ENCODE assay signal across 9 cellular contexts in the genomic region with DNA sequence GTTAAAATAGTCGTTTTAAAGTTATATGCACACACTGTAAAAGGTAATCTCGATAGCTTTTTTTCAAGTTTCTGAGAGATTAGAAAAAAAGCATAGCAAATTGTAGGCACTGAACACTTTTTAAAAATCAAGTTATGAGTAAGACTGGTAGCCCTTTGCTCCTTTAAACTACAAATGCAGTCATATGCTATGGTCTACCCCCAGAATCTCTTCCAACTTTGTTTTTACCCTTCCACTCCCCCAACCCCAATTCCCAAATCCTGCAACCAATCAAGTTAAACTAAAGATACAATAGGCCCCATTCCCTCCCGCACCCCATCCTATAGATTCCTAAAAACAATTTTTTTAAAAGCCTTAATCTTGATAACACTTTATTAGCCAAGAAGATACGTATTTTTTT. TPM values are rescaled to one million over a fixed set of nuclear protein-coding genes. Genes with fewer than 3 reads are reported as not detected.
DNase-seq lines count a peak whose midpoint lies in the region; ATAC-seq lines count a peak whose summit lies in the region.
"Had no signal": no experiment of that assay in that cellular context is flagged by ENCODE, and none has a peak within 500 bp of the region (broad histone marks: within the 10 kb centered on the region; RNA-seq: fewer than 3 reads in every experiment).

No MANE protein-coding gene starts in this region.

- no peak for ATAC-seq in GM21360 (IDR thresholded peaks at IDR 0.05; ENCODE audit: unreplicated experiment)
- no peak for ATAC-seq in stimulated activated naive B cell treated with anti-CD40 and anti-IgM and Interleukin-4, amounts not matched to agents 10 μg/mL and 1 μg/mL and 100 μg/mL, for 72 hours (replicated peaks)

- intact Hi-C loops in activated T-helper 1 cell treated with anti-CD3 and anti-CD28 coated beads, Interleukin-12 subunit alpha, Interleukin-12 subunit beta, Interleukin-2, Interleukin-4 antibody, amounts not matched to agents 30 ng/mL and 10 ng/mL and 1 ng/mL, durations not matched to agents 14 hours and 24 hours and 36 hours (cut with micrococcal nuclease), result loop anchor here (5.0 to 10.0 kb wide), 3 partner anchors 190 to 330 kb away; partner anchors contain the start of gene WDSUB1

- no peaks in the 10 kb centered on the region for H3K9me2 ChIP-seq in GM23248 (ENCODE audit: insufficient read depth)

- peaks cover 32% of the 10 kb centered on the region for H3K4me1 ChIP-seq in GM23248 (ENCODE audit: insufficient read depth)
- H3K4me1 ChIP-seq in iPS-18a (ENCODE audit: control insufficient read depth, low read depth, low read length), result peaks cover 42% of the 10 kb centered on the region

- H4K20me1 ChIP-seq in GM23248 (ENCODE audit: insufficient read depth), result no peaks in the 10 kb centered on the region

- peak overlapping the region; percentile 83 for H3K4me3 Mint-ChIP-seq in activated T-helper 1 cell treated with anti-CD3 and anti-CD28 coated beads, Interleukin-12 subunit alpha, Interleukin-12 subunit beta, Interleukin-2, Interleukin-4 antibody, amounts not matched to agents 30 ng/mL and 10 ng/mL and 1 ng/mL, durations not matched to agents 14 hours and 24 hours and 36 hours
- no peak overlapping the region for H3K4me3 Mint-ChIP-seq in stimulated activated naive B cell treated with anti-CD40 and anti-IgM and Interleukin-4, amounts not matched to agents 10 μg/mL and 1 μg/mL and 100 μg/mL, for 72 hours

- in situ Hi-C loops in GM23248 (cut with MboI), result no loop called here

- no peak overlapping the region for H3K27ac Mint-ChIP-seq in activated T-helper 1 cell treated with anti-CD3 and anti-CD28 coated beads, Interleukin-12 subunit alpha, Interleukin-12 subunit beta, Interleukin-2, Interleukin-4 antibody, amounts not matched to agents 30 ng/mL and 10 ng/mL and 1 ng/mL, durations not matched to agents 14 hours and 24 hours and 36 hours
- no peak overlapping the region for H3K27ac Mint-ChIP-seq in stimulated activated naive B cell treated with anti-CD40 and anti-IgM and Interleukin-4, amounts not matched to agents 10 μg/mL and 1 μg/mL and 100 μg/mL, for 72 hours

- H3K79me2 ChIP-seq in GM23248 (ENCODE audit: insufficient read depth), result peaks cover 28% of the 10 kb centered on the region

- H3F3A ChIP-seq in GM23248 (ENCODE audit: insufficient read depth), result peaks cover 22% of the 10 kb centered on the region

- peaks cover 32% of the 10 kb centered on the region for H3K27me3 Mint-ChIP-seq in activated T-helper 1 cell treated with anti-CD3 and anti-CD28 coated beads, Interleukin-12 subunit alpha, Interleukin-12 subunit beta, Interleukin-2, Interleukin-4 antibody, amounts not matched to agents 30 ng/mL and 10 ng/mL and 1 ng/mL, durations not matched to agents 14 hours and 24 hours and 36 hours (ENCODE audit: insufficient read depth)
- H3K27me3 Mint-ChIP-seq in stimulated activated naive B cell treated with anti-CD40 and anti-IgM and Interleukin-4, amounts not matched to agents 10 μg/mL and 1 μg/mL and 100 μg/mL, for 72 hours, result no peaks in the 10 kb centered on the region

- peak overlapping the region; percentile 91 for H3K4me3 ChIP-seq in GM23248
- H3K4me3 ChIP-seq in iPS-18a (ENCODE audit: low read length), result peak overlapping the region; percentile 99
- peak overlapping the region; percentile 53 for H3K4me3 ChIP-seq in skeletal muscle cell (ENCODE audit: low read depth, low read length)

- H3K4me1 Mint-ChIP-seq in activated T-helper 1 cell treated with anti-CD3 and anti-CD28 coated beads, Interleukin-12 subunit alpha, Interleukin-12 subunit beta, Interleukin-2, Interleukin-4 antibody, amounts not matched to agents 30 ng/mL and 10 ng/mL and 1 ng/mL, durations not matched to agents 14 hours and 24 hours and 36 hours (ENCODE audit: low read depth), result peaks cover 18% of the 10 kb centered on the region
- peaks cover 13 to 20% of the 10 kb centered on the region in 2 donors for H3K4me1 Mint-ChIP-seq in stimulated activated naive B cell treated with anti-CD40 and anti-IgM and Interleukin-4, amounts not matched to agents 10 μg/mL and 1 μg/mL and 100 μg/mL, for 72 hours

- H3K27ac ChIP-seq in GM23248, result peak overlapping the region; percentile 98
- H3K27ac ChIP-seq in iPS-18a (ENCODE audit: low read length), result peak overlapping the region; percentile 97

- no peaks in the 10 kb centered on the region for H3K9me3 Mint-ChIP-seq in activated T-helper 1 cell treated with anti-CD3 and anti-CD28 coated beads, Interleukin-12 subunit alpha, Interleukin-12 subunit beta, Interleukin-2, Interleukin-4 antibody, amounts not matched to agents 30 ng/mL and 10 ng/mL and 1 ng/mL, durations not matched to agents 14 hours and 24 hours and 36 hours
- no peaks in the 10 kb centered on the region for H3K9me3 Mint-ChIP-seq in stimulated activated naive B cell treated with anti-CD40 and anti-IgM and Interleukin-4, amounts not matched to agents 10 μg/mL and 1 μg/mL and 100 μg/mL, for 72 hours

- H3K36me3 ChIP-seq in GM23248 (ENCODE audit: low read depth) (no peaks in the 10 kb centered on the region), iPS-18a (ENCODE audit: control insufficient read depth, low read depth, low read length) (no peaks in the 10 kb centered on the region)

- 17 to 18% methylated on average over 4 of the region's 4 CpGs for WGBS in GM23248 (ENCODE audit: low coverage in 1 of 2, low lambda C conversion rate in 2 of 2, missing lambda C conversion rate in 2 of 2), 2 experiments

- peak overlapping the region; percentile 88 for H2AFZ ChIP-seq in GM23248

- no peaks in the 10 kb centered on the region for H3K9me3 ChIP-seq in GM23248 (ENCODE audit: low read depth)
- no peaks in the 10 kb centered on the region for H3K9me3 ChIP-seq in iPS-18a (ENCODE audit: control insufficient read depth, low read depth, low read length)

- H3K9ac ChIP-seq in GM23248 (peak overlapping the region; percentile 94), iPS-18a (ENCODE audit: low read length) (peak overlapping the region; percentile 100)

- H3K27me3 ChIP-seq in GM23248 (replicated peaks; ENCODE audit: insufficient read depth) (no peaks in the 10 kb centered on the region), iPS-18a (ENCODE audit: control insufficient read depth, insufficient read depth, low read length) (no peaks in the 10 kb centered on the region)

- H3K4me2 ChIP-seq in GM23248 (ENCODE audit: unreplicated experiment), result peak overlapping the region; percentile 87

- DNase-seq in GM23248 (peak; percentile 16), skeletal muscle cell (ENCODE audit: low read depth) (no peak), occipital lobe (lab: John Stamatoyannopoulos, UW) (no peak), inferior parietal cortex (ENCODE audit: extremely low spot score) (no peak)
- no peak for DNase-seq in activated T-helper 1 cell treated with anti-CD3 and anti-CD28 coated beads, Interleukin-12 subunit alpha, Interleukin-12 subunit beta, Interleukin-2, Interleukin-4 antibody, amounts not matched to agents 30 ng/mL and 10 ng/mL and 1 ng/mL, durations not matched to agents 14 hours and 24 hours and 36 hours (ENCODE audit: low spot score)
- no peak for DNase-seq in stimulated activated naive B cell treated with anti-CD40 and anti-IgM and Interleukin-4, amounts not matched to agents 10 μg/mL and 1 μg/mL and 100 μg/mL, for 72 hours
- DNase-seq: stimulated activated CD4-positive, alpha-beta T cell treated with anti-CD3 and anti-CD28 coated beads, Interleukin-2, amount 100 ng/mL, for 24 hours had no signal

- no peaks in the 10 kb centered on the region for H3K36me3 Mint-ChIP-seq in activated T-helper 1 cell treated with anti-CD3 and anti-CD28 coated beads, Interleukin-12 subunit alpha, Interleukin-12 subunit beta, Interleukin-2, Interleukin-4 antibody, amounts not matched to agents 30 ng/mL and 10 ng/mL and 1 ng/mL, durations not matched to agents 14 hours and 24 hours and 36 hours (ENCODE audit: low read depth)
- H3K36me3 Mint-ChIP-seq in stimulated activated naive B cell treated with anti-CD40 and anti-IgM and Interleukin-4, amounts not matched to agents 10 μg/mL and 1 μg/mL and 100 μg/mL, for 72 hours, result no peaks in the 10 kb centered on the region

RNA-seq across cellular contexts. Expression of gene BAZ2B, which starts 0.7 kb away (rescaled TPM):
- total RNA-seq in GM23248 (2014; rRNA removed; shearing (Covaris generic)), result 20.5 and 26.2 TPM in 2 replicates
- polyA plus RNA-seq in GM23248 (2016; fragmentation: Nextera tagmentation; extraction: Ambion mirVana), result 13.9 and 17.0 TPM in 2 replicates
- 3.2 and 3.9 TPM in 2 replicates for total RNA-seq in activated T-helper 1 cell treated with anti-CD3 and anti-CD28 coated beads, Interleukin-12 subunit alpha, Interleukin-12 subunit beta, Interleukin-2, Interleukin-4 antibody, amounts not matched to agents 30 ng/mL and 10 ng/mL and 1 ng/mL, durations not matched to agents 14 hours and 24 hours and 36 hours
- 189 TPM for total RNA-seq in occipital lobe
